In the genomic region with DNA sequence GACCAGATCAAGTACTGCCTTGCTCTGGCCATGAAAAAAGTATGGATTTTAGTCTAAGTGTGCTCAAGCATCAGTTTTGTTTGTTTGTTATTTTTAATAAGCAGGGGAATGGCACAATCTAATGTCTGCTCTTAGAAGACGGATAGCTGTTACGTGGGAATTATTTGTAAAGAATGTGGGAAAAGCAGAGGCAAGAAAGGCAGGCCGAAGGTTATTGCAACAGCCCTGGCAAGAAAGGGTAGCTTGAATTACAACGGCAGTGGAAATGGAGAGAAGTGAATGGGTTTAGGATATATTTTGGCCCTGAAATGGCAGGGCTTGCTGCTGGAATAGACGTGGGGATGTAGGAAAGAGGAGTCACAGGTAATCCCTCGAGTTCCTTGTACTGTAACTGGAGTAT, we compare ENCODE assay signal across 1 cellular context.
TF ChIP-seq lines count a peak whose summit lies in the region.

No MANE protein-coding gene starts in this region.

TF ChIP-seq in K562, 482 proteins besides CTCF, POLR2A, EP300 and RAD21:
- no peak for TF ChIP-seq CAMTA2 (CRISPR knock-in tag; conservative IDR thresholded peaks at IDR 0.05)
- TF ChIP-seq MAZ (CRISPR knock-in tag; conservative IDR thresholded peaks at IDR 0.05 in 1 of 2, IDR thresholded peaks at IDR 0.05 in 1 of 2): no peak
- no peak for TF ChIP-seq NCOA6 (IDR thresholded peaks at IDR 0.05)
- TF ChIP-seq PRPF4 (IDR thresholded peaks at IDR 0.05; ENCODE audit: insufficient read depth, low read depth, low read length, poor library complexity, severe bottlenecking): no peak
- TF ChIP-seq NR2F6 (CRISPR knock-in tag; IDR thresholded peaks at IDR 0.05): no peak
- TF ChIP-seq, protein P1, sequence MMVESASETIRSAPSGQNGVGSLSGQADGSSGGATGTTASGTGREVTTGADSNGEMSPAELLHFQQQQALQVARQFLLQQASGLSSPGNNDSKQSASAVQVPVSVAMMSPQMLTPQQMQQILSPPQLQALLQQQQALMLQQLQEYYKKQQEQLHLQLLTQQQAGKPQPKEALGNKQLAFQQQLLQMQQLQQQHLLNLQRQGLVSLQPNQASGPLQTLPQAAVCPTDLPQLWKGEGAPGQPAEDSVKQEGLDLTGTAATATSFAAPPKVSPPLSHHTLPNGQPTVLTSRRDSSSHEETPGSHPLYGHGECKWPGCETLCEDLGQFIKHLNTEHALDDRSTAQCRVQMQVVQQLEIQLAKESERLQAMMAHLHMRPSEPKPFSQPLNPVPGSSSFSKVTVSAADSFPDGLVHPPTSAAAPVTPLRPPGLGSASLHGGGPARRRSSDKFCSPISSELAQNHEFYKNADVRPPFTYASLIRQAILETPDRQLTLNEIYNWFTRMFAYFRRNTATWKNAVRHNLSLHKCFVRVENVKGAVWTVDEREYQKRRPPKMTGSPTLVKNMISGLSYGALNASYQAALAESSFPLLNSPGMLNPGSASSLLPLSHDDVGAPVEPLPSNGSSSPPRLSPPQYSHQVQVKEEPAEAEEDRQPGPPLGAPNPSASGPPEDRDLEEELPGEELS (CRISPR knock-in tag; IDR thresholded peaks at IDR 0.05; ENCODE audit: borderline replicate concordance): no peak
- no peak for TF ChIP-seq MEF2D (tag; conservative IDR thresholded peaks at IDR 0.05; ENCODE audit: low read depth)
- TF ChIP-seq ASH1L (IDR thresholded peaks at IDR 0.05; ENCODE audit: borderline replicate concordance, low read depth, partially characterized antibody): no peak
- TF ChIP-seq MYNN (IDR thresholded peaks at IDR 0.05): no peak
- no peak for TF ChIP-seq MYNN (CRISPR knock-in tag; IDR thresholded peaks at IDR 0.05)
- TF ChIP-seq MAFK (IDR thresholded peaks at IDR 0.05; ENCODE audit: low read length): no peak
- TF ChIP-seq, protein P2, sequence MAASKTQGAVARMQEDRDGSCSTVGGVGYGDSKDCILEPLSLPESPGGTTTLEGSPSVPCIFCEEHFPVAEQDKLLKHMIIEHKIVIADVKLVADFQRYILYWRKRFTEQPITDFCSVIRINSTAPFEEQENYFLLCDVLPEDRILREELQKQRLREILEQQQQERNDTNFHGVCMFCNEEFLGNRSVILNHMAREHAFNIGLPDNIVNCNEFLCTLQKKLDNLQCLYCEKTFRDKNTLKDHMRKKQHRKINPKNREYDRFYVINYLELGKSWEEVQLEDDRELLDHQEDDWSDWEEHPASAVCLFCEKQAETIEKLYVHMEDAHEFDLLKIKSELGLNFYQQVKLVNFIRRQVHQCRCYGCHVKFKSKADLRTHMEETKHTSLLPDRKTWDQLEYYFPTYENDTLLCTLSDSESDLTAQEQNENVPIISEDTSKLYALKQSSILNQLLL (CRISPR knock-in tag; IDR thresholded peaks at IDR 0.05; ENCODE audit: borderline replicate concordance): no peak
- TF ChIP-seq, protein P3, sequence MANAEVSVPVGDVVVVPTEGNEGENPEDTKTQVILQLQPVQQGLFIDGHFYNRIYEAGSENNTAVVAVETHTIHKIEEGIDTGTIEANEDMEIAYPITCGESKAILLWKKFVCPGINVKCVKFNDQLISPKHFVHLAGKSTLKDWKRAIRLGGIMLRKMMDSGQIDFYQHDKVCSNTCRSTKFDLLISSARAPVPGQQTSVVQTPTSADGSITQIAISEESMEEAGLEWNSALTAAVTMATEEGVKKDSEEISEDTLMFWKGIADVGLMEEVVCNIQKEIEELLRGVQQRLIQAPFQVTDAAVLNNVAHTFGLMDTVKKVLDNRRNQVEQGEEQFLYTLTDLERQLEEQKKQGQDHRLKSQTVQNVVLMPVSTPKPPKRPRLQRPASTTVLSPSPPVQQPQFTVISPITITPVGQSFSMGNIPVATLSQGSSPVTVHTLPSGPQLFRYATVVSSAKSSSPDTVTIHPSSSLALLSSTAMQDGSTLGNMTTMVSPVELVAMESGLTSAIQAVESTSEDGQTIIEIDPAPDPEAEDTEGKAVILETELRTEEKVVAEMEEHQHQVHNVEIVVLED (CRISPR knock-in tag; IDR thresholded peaks at IDR 0.05): no peak
- TF ChIP-seq ZNF696 (CRISPR knock-in tag; conservative IDR thresholded peaks at IDR 0.05): no peak
- no peak for TF ChIP-seq YY1 (IDR thresholded peaks at IDR 0.05; ENCODE audit: borderline replicate concordance in 1 of 3, control insufficient read depth in 1 of 3, extremely low read depth in 1 of 3, insufficient read depth in 3 of 3, insufficient read length in 1 of 3, insufficient replicate concordance in 2 of 3, low read depth in 1 of 3, low read length in 2 of 3)
